1 cellular context compared by ENCODE assay signal in the genomic region with DNA sequence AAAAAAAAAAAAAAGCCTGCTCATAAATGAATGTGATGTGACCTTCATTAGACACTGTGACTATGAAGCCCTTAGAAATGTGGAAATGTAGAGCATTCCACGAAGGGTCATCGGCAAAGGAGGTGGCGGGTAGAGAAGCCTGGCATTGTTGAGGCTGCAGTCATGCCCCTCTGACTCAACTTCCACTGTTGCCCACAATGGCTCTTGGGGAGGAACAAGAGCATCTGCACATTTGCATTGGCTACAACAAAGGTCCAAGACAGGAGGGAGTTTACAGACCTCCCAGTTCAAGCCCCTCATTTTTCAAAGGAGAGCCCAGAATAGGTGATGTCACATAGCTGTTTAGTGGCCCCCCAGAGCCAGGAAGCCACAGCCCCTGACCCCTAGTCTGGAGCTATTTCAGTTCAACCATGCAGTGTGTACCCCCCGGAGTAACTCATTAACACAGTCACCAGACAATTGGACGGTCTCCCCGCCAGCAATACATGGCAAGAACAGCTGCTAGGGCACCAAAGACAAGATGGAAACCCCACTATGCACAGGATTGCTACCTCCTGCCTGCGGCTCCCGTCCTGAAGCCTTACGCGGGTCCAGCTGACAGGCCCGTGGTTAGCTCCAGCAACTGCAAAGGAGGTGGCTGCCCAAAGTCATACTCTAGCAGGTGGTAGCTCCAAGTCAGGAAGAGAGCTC.
TF ChIP-seq lines count a peak whose summit lies in the region.

No MANE protein-coding gene starts in this region.

TF ChIP-seq in H1, 55 proteins besides CTCF, POLR2A, EP300 and RAD21:
- TF ChIP-seq POU5F1 (IDR thresholded peaks at IDR 0.05; ENCODE audit: low read depth, low read length) (no peak), SUZ12 (IDR thresholded peaks at IDR 0.05; ENCODE audit: low read length) (no peak), CHD1 (IDR thresholded peaks at IDR 0.05; ENCODE audit: low read depth, low read length) (no peak), SP2 (IDR thresholded peaks at IDR 0.05; ENCODE audit: low read length) (no peak), JUN (IDR thresholded peaks at IDR 0.05; ENCODE audit: low read depth, low read length) (no peak), TAF7 (optimal IDR thresholded peaks at IDR 0.05; ENCODE audit: borderline replicate concordance, low read depth, low read length) (no peak), KDM1A (IDR thresholded peaks at IDR 0.05; ENCODE audit: borderline replicate concordance, low read length) (no peak), GTF2F1 (IDR thresholded peaks at IDR 0.05; ENCODE audit: borderline replicate concordance, low read depth, low read length) (no peak), BRCA1 (IDR thresholded peaks at IDR 0.05; ENCODE audit: low read depth, low read length) (no peak), KDM4A (IDR thresholded peaks at IDR 0.05; ENCODE audit: low read depth, low read length, severe bottlenecking) (no peak)
